In the genomic region with DNA sequence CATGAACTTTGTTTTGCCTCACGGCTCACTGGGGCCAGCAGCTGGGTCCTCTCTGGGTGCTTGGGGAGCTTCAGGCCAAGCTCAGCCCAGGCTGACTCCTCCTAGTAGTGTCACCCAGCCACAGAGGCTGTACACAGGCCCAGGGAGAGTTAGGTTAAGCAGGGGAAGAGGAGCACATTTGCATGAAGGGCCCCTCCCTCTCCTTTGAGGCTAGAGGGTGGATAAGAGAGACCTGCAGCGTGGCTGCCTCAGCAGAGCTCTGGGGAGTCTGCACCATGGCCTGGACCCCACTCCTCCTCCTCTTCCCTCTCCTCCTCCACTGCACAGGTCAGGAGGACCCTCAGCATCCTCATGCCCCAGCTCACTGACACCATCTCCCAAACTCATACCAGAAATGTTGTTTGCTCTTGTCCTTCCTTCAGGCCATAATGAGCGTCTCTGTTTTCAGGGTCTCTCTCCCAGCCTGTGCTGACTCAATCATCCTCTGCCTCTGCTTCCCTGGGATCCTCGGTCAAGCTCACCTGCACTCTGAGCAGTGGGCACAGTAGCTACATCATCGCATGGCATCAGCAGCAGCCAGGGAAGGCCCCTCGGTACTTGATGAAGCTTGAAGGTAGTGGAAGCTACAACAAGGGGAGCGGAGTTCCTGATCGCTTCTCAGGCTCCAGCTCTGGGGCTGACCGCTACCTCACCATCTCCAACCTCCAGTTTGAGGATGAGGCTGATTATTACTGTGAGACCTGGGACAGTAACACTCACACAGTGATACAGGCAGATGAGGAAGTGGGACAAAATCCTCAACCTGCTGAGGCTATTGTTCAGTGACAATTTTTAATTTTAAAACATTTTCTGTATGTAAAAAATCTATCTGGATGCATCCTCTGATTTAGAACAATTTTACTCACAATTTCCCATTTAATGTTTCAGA, we compare ENCODE assay signal across 13 cellular contexts.
DNase-seq lines count a peak whose midpoint lies in the region; ATAC-seq and TF ChIP-seq lines count a peak whose summit lies in the region.
"Had no signal": no experiment of that assay in that cellular context is flagged by ENCODE, and none has a peak within 500 bp of the region (broad histone marks: within the 10 kb centered on the region; RNA-seq: fewer than 3 reads in every experiment).

No MANE protein-coding gene starts in this region.

- H3K27ac ChIP-seq in esophagus muscularis mucosa (replicated peaks in 1 of 4) = no peak overlapping the region
- no peak overlapping the region for H3K27ac ChIP-seq in right atrium auricular region
- H3K27ac ChIP-seq: PC-9 had no signal

- H3K4me1 ChIP-seq in esophagus muscularis mucosa (no peaks in the 10 kb centered on the region), right atrium auricular region (no peaks in the 10 kb centered on the region)

- WGBS in esophagus muscularis mucosa = 73% methylated on average over 9 of the region's 9 CpGs

- ATAC-seq in GM18519 (IDR thresholded peaks at IDR 0.05; ENCODE audit: low FRiP score, unreplicated experiment) = peak; percentile 56
- peak; percentile 64 for ATAC-seq in GM21528 (IDR thresholded peaks at IDR 0.05; ENCODE audit: low FRiP score, unreplicated experiment)
- peak; percentile 69 for ATAC-seq in HG03139 (IDR thresholded peaks at IDR 0.05; ENCODE audit: unreplicated experiment)
- ATAC-seq: activated naive CD4-positive, alpha-beta T cell treated with anti-CD3 and anti-CD28 coated beads, Interleukin-2, amount 50 U/mL, for 72 hours had no signal

- no peak for TF ChIP-seq EP300 in esophagus muscularis mucosa (IDR thresholded peaks at IDR 0.05)

- no peak for TF ChIP-seq POLR2A in esophagus muscularis mucosa (IDR thresholded peaks at IDR 0.05; ENCODE audit: low read depth)

- H3K36me3 ChIP-seq in esophagus muscularis mucosa (no peaks in the 10 kb centered on the region), right atrium auricular region (no peaks in the 10 kb centered on the region)

- H3K27me3 ChIP-seq in esophagus muscularis mucosa = peaks cover 0 to 61% (median 0%) of the 10 kb centered on the region in 4 donors
- no peaks in the 10 kb centered on the region for H3K27me3 ChIP-seq in right atrium auricular region

- intact Hi-C loops in esophagus muscularis mucosa (cut with DNase I) = no loop called here

- no peak for TF ChIP-seq CTCF in esophagus muscularis mucosa (IDR thresholded peaks at IDR 0.05)
- no peak for TF ChIP-seq CTCF in right atrium auricular region (IDR thresholded peaks at IDR 0.05)

- H3K9me3 ChIP-seq in esophagus muscularis mucosa = no peaks in the 10 kb centered on the region
- no peaks in the 10 kb centered on the region for H3K9me3 ChIP-seq in right atrium auricular region

- DNase-seq in esophagus muscularis mucosa (ENCODE audit: extremely low spot score) (peak; percentile 86), activated T-cell treated with anti-CD3 and anti-CD28 coated beads for 4 hours (no peak), NCI-H2107 treated with DMSO at 0.1 percent for 48 hours (lab: John Stamatoyannopoulos, UW; ENCODE audit: unreplicated experiment) (no peak), right atrium auricular region (ENCODE audit: low spot score) (no peak), NCI-H146 (lab: John Stamatoyannopoulos, UW) (no peak)
- DNase-seq: effector CD4-positive, alpha-beta T cell; NCI-H1092 treated with DMSO at 0.1 percent for 48 hours; PC-9; stimulated activated CD4-positive, alpha-beta T cell treated with anti-CD3 and anti-CD28 coated beads, Interleukin-15, amount 100 ng/mL, for 24 hours had no signal

- H3K4me3 ChIP-seq in esophagus muscularis mucosa = no peak overlapping the region
- H3K4me3 ChIP-seq in right atrium auricular region = no peak overlapping the region
- H3K4me3 ChIP-seq: PC-9 had no signal
